ENCODE assay signal across 16 cellular contexts in genomic region chr1:177809844-177810243, GRCh38.
DNase-seq lines count a peak whose midpoint lies in the region; ATAC-seq and TF ChIP-seq lines count a peak whose summit lies in the region.
"Had no signal": no experiment of that assay in that cellular context is flagged by ENCODE, and none has a peak within 500 bp of the region (broad histone marks: within the 10 kb centered on the region; RNA-seq: fewer than 3 reads in every experiment).

No MANE protein-coding gene starts in this region.

- H3K4me1 ChIP-seq in lower lobe of right lung = no peaks in the 10 kb centered on the region
- H3K4me1 ChIP-seq: psoas muscle had no signal

- TF ChIP-seq CTCF in neural cell (IDR thresholded peaks at IDR 0.05; ENCODE audit: poor library complexity, severe bottlenecking) (no peak), lower lobe of right lung (IDR thresholded peaks at IDR 0.05) (no peak)

- ATAC-seq in HG02588 (IDR thresholded peaks at IDR 0.05; ENCODE audit: unreplicated experiment) (peak; percentile 83), HG03457 (IDR thresholded peaks at IDR 0.05; ENCODE audit: unreplicated experiment) (peak; percentile 89), HG02885 (IDR thresholded peaks at IDR 0.05; ENCODE audit: poor library complexity, unreplicated experiment) (no peak), lower lobe of right lung (no peak)
- ATAC-seq: psoas muscle had no signal

- no peaks in the 10 kb centered on the region for H3F3A ChIP-seq in neural cell (ENCODE audit: insufficient read depth, low read length, poor library complexity, severe bottlenecking)

- no peaks in the 10 kb centered on the region for H3K79me2 ChIP-seq in neural cell (replicated peaks; ENCODE audit: insufficient read depth, low read length)

- peak overlapping the region; percentile 40 for H3K4me2 ChIP-seq in neural cell (ENCODE audit: low read length)

- intact Hi-C loops in cardiac septum (cut with DNase I) = no loop called here
- intact Hi-C loops in lower lobe of right lung (cut with DNase I) = no loop called here

- H3K9me3 ChIP-seq in neural cell (ENCODE audit: low read length) (no peaks in the 10 kb centered on the region), lower lobe of right lung (no peaks in the 10 kb centered on the region)
- H3K9me3 ChIP-seq: psoas muscle had no signal

- H3K4me3 ChIP-seq in neural cell (ENCODE audit: low read length) (peak overlapping the region; percentile 43), lower lobe of right lung (no peak overlapping the region)
- H3K4me3 ChIP-seq: psoas muscle had no signal

- H3K9me2 ChIP-seq in neural cell (ENCODE audit: insufficient read depth, low read length) = no peaks in the 10 kb centered on the region

- H3K36me3 ChIP-seq in neural cell (ENCODE audit: insufficient read depth, low read length) (no peaks in the 10 kb centered on the region), lower lobe of right lung (no peaks in the 10 kb centered on the region)

- DNase-seq in NCI-H510A (lab: John Stamatoyannopoulos, UW) = peak; percentile 8
- DNase-seq in NCI-H510A treated with DMSO at 0.1 percent for 48 hours (lab: John Stamatoyannopoulos, UW) = no peak
- no peak for DNase-seq in cardiac septum (ENCODE audit: low spot score)
- DNase-seq in lower lobe of right lung = no peak
- DNase-seq: activated CD4-positive, alpha-beta T cell treated with anti-CD3 and anti-CD28 coated beads, Interleukin-2, amount 10 ng/mL, durations not matched to agents 24 days and 14 days; activated naive CD4-positive, alpha-beta T cell treated with anti-CD3 and anti-CD28 coated beads for 36 hours; caudate nucleus; hippocampal formation; mesenchymal stem cell; NCI-H526 treated with DMSO at 0.1 percent for 48 hours; psoas muscle had no signal

- H2AFZ ChIP-seq in neural cell (ENCODE audit: low read depth, low read length) = peak overlapping the region; percentile 22

- H3K27me3 ChIP-seq in neural cell (ENCODE audit: insufficient read depth, low read depth, low read length) = no peaks in the 10 kb centered on the region
- H3K27me3 ChIP-seq in lower lobe of right lung (ENCODE audit: low read depth) = no peaks in the 10 kb centered on the region

- TF ChIP-seq EP300 in neural cell (conservative IDR thresholded peaks at IDR 0.05; ENCODE audit: poor library complexity, severe bottlenecking) = peak; percentile 72

- no peaks in the 10 kb centered on the region for H4K20me1 ChIP-seq in neural cell (ENCODE audit: insufficient read depth)

- peak overlapping the region; percentile 44 for H3K9ac ChIP-seq in neural cell (ENCODE audit: low read length)

- H3K27ac ChIP-seq in neural cell (ENCODE audit: low read length) (peak overlapping the region; percentile 88), lower lobe of right lung (no peak overlapping the region)
- H3K27ac ChIP-seq: epithelial cell of prostate, psoas muscle had no signal

- TF ChIP-seq RAD21 in neural cell (conservative IDR thresholded peaks at IDR 0.05) = peak; percentile 29

TF ChIP-seq in neural cell, 6 proteins besides CTCF, POLR2A, EP300 and RAD21:
- TF ChIP-seq MXI1 (conservative IDR thresholded peaks at IDR 0.05; ENCODE audit: poor library complexity, severe bottlenecking) (peak; percentile 45), POLR2AphosphoS5 (IDR thresholded peaks at IDR 0.05) (peak; percentile 73), SMC3 (conservative IDR thresholded peaks at IDR 0.05; ENCODE audit: poor library complexity) (no peak), EZH2 (IDR thresholded peaks at IDR 0.05; ENCODE audit: borderline replicate concordance, insufficient read depth, low read length, poor library complexity, severe bottlenecking) (no peak), REST (IDR thresholded peaks at IDR 0.05; ENCODE audit: borderline replicate concordance) (peak; percentile 83), TAF1 (IDR thresholded peaks at IDR 0.05; ENCODE audit: low read depth) (no peak)

Comparison
In these comparisons a context has a peak if more than half of its experiments do, and no peak if none do; other contexts are left out.
1. ATAC-seq: peak in HG02588 (single experiment) and HG03457 (single experiment); none in HG02885 (single experiment) and lower lobe of right lung (0 of 2).